In the genomic region with DNA sequence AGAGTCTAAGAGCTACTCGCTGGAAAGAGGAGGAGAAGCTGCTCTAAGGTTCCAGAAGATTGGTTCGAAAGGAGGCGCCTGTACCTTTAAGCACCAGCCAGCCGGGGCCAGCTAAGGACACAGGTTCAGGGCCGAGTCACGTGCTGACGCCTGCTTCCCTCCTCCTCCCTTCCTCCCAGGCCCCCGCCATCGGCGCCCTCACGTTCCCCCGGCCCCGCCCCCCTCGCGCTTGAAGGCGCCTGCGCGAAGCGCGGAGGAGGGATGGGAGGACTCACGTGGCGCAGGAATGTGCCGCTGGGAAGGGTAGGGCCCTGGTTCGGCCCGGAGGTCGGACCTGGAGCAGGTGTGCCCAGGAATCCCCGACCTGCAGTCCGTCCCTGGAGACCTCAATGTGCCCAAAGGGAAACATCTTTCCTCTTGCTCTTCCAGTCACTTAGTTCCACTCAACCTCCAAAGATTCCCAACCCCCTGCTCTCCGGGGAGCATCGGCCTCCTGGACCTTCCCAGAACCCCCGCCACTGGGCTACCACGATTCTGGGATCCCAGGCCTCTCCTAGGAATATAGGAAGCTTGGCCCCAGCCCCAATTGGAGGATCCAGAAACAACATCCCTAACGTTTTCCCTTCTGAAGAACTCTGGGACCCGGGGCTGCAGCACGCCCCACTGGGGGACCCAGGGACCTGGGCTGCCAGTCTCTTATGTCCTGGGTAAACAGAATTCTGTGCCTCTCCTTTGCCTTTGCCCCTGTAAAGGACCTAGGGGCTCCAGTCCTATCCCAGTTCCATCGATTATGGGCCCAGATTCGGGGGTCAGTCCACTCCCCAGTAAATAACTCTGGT, we compare ENCODE assay signal across 8 cellular contexts. TPM values are rescaled to one million over a fixed set of nuclear protein-coding genes. Genes with fewer than 3 reads are reported as not detected.
A peak's percentile ranks its signal among the peaks of the same experiment; 100 is the strongest.
DNase-seq lines count a peak whose midpoint lies in the region; ATAC-seq and TF ChIP-seq lines count a peak whose summit lies in the region.

No MANE protein-coding gene starts in this region.

- peak overlapping the region; percentile 63 to 81 (median 78) for H3K4me3 ChIP-seq in esophagus muscularis mucosa

- ATAC-seq in GM19351 (IDR thresholded peaks at IDR 0.05; ENCODE audit: unreplicated experiment) = peak; percentile 26

- no peak for TF ChIP-seq EP300 in esophagus muscularis mucosa (IDR thresholded peaks at IDR 0.05)

- 6% methylated on average over 23 of the region's 37 CpGs for WGBS in esophagus muscularis mucosa

- peak in 1 of 3 experiments; percentile 33 for TF ChIP-seq CTCF in esophagus muscularis mucosa (IDR thresholded peaks at IDR 0.05)

- peaks cover 0 to 25% (median 0%) of the 10 kb centered on the region in 4 donors for H3K36me3 ChIP-seq in esophagus muscularis mucosa

- no peaks in the 10 kb centered on the region for H3K27me3 ChIP-seq in esophagus muscularis mucosa

- TF ChIP-seq POLR2A in esophagus muscularis mucosa (IDR thresholded peaks at IDR 0.05; ENCODE audit: low read depth) = peak; percentile 27

- DNase-seq in AG20443 (ENCODE audit: low spot score) (peak; percentile 92), Kasumi-1 (lab: John Stamatoyannopoulos, UW) (peak; percentile 96 to 97), RKO (ENCODE audit: low spot score) (peak; percentile 97), activated T-helper 1 cell treated with Interleukin-2 at 50 U/mL for 16 hours (ENCODE audit: low read depth) (peak; percentile 84), esophagus muscularis mucosa (ENCODE audit: extremely low spot score) (peak; percentile 98), myocyte (ENCODE audit: low read depth) (peak; percentile 96)
- peak; percentile 90 for DNase-seq in stimulated activated CD8-positive, alpha-beta memory T cell treated with anti-CD3 and anti-CD28 coated beads, Interleukin-7, amount 100 ng/mL, for 24 hours (ENCODE audit: low read depth)

- H3K27ac ChIP-seq in esophagus muscularis mucosa (replicated peaks in 1 of 4) = peak overlapping the region; percentile 95 to 100 (median 96)

- no peaks in the 10 kb centered on the region for H3K9me3 ChIP-seq in esophagus muscularis mucosa

- intact Hi-C loops in esophagus muscularis mucosa (cut with DNase I) = no loop called here

- peaks cover 67 to 88% (median 86%) of the 10 kb centered on the region in 4 donors for H3K4me1 ChIP-seq in esophagus muscularis mucosa

RNA-seq across cellular contexts. Expression of a gene that starts 2.5 kb away (rescaled TPM):
- total RNA-seq in esophagus muscularis mucosa (1 to 10 TPM; 3.0 to 9.3 (median 7.2) TPM), myocyte (6.9 and 17.0 TPM in 2 replicates)
- polyA plus RNA-seq in myocyte (2012) = 10.0 TPM

RNA-seq across cellular contexts. Expression of a gene that starts 11.3 kb away (rescaled TPM):
- 10 to 100 TPM; 11.9 to 16.5 (median 14.9) TPM for total RNA-seq in esophagus muscularis mucosa
- total RNA-seq in myocyte = 1.5 and 2.0 TPM in 2 replicates
- 11.7 TPM for polyA plus RNA-seq in myocyte (2012)

RNA-seq across cellular contexts. Expression of a gene that starts 15.3 kb away (rescaled TPM):
- total RNA-seq in esophagus muscularis mucosa (10 to 100 TPM; 15.9 to 24.5 (median 17.0) TPM), myocyte (11.0 and 16.5 TPM in 2 replicates)
- polyA plus RNA-seq in myocyte (2012) = 13.6 TPM

RNA-seq across cellular contexts. Expression of a gene that starts 15.7 kb away (rescaled TPM):
- 1,000 to 10,000 TPM; 1,298 to 2,105 (median 1,742) TPM for total RNA-seq in esophagus muscularis mucosa
- 1,744 and 2,296 TPM in 2 replicates for total RNA-seq in myocyte
- polyA plus RNA-seq in myocyte (2012) = 1,684 TPM

RNA-seq across cellular contexts. Expression of a gene that starts 19.8 kb away (rescaled TPM):
- total RNA-seq in esophagus muscularis mucosa = under 1 TPM; 0.32 to 0.69 (median 0.37) TPM
- total RNA-seq in myocyte = 5.1 and 7.9 TPM in 2 replicates
- 0.77 TPM for polyA plus RNA-seq in myocyte (2012)

Comparison
In these comparisons a context has a peak if more than half of its experiments do, and no peak if none do; other contexts are left out.
1. Peak in every context shown above with its lines: DNase-seq, ATAC-seq, H3K4me3 ChIP-seq and H3K27ac ChIP-seq.